2 cellular contexts compared by ENCODE assay signal in genomic region chr1:27108588-27108987, GRCh38.
TF ChIP-seq lines count a peak whose summit lies in the region.

No MANE protein-coding gene starts in this region.

TF ChIP-seq in liver, 16 proteins besides CTCF, POLR2A, EP300 and RAD21:
- TF ChIP-seq RXRA (IDR thresholded peaks at IDR 0.05) = peak; percentile 94
- TF ChIP-seq EGR1 (IDR thresholded peaks at IDR 0.05; ENCODE audit: low read depth in 2 of 2) = no peak
- TF ChIP-seq MAX (IDR thresholded peaks at IDR 0.05) = no peak
- peak in 1 of 2 donors; percentile 55 for TF ChIP-seq JUND (IDR thresholded peaks at IDR 0.05)
- no peak for TF ChIP-seq FOXA2 (IDR thresholded peaks at IDR 0.05)
- TF ChIP-seq NR2F2 (IDR thresholded peaks at IDR 0.05) = peak; percentile 12
- peak; percentile 80 for TF ChIP-seq SP1 (IDR thresholded peaks at IDR 0.05)
- no peak for TF ChIP-seq YY1 (IDR thresholded peaks at IDR 0.05)
- TF ChIP-seq FOXA1 (IDR thresholded peaks at IDR 0.05) = no peak
- no peak for TF ChIP-seq TAF1 (conservative IDR thresholded peaks at IDR 0.05)
- TF ChIP-seq HNF4G (IDR thresholded peaks at IDR 0.05) = peak; percentile 57
- TF ChIP-seq ZBTB33 (IDR thresholded peaks at IDR 0.05) = no peak
- no peak for TF ChIP-seq ATF3 (IDR thresholded peaks at IDR 0.05)
- TF ChIP-seq GABPA (IDR thresholded peaks at IDR 0.05 in 1 of 2, conservative IDR thresholded peaks at IDR 0.05 in 1 of 2) = no peak
- TF ChIP-seq HNF4A (conservative IDR thresholded peaks at IDR 0.05) = peak; percentile 91 to 95
- TF ChIP-seq REST (IDR thresholded peaks at IDR 0.05) = peak; percentile 30

TF ChIP-seq in HepG2, 621 proteins besides CTCF, POLR2A, EP300 and RAD21:
- TF ChIP-seq ZNF407 (CRISPR knock-in tag; IDR thresholded peaks at IDR 0.05; ENCODE audit: not compliant biosample characterization) (no peak), PRDM4 (CRISPR knock-in tag; IDR thresholded peaks at IDR 0.05; ENCODE audit: borderline replicate concordance) (no peak), CHCHD3 (CRISPR knock-in tag; IDR thresholded peaks at IDR 0.05) (no peak), ZNF766 (CRISPR knock-in tag; IDR thresholded peaks at IDR 0.05; ENCODE audit: borderline replicate concordance) (no peak), MED13 (CRISPR knock-in tag; IDR thresholded peaks at IDR 0.05) (no peak), ZNF17 (CRISPR knock-in tag; IDR thresholded peaks at IDR 0.05) (no peak), TCF12 (IDR thresholded peaks at IDR 0.05) (no peak), TCF12 (CRISPR knock-in tag; IDR thresholded peaks at IDR 0.05) (no peak)
